14 cellular contexts compared by ENCODE assay signal in genomic region chr5:32540446-32540845, GRCh38. TPM values are rescaled to one million over a fixed set of nuclear protein-coding genes. Genes with fewer than 3 reads are reported as not detected.
A peak's percentile ranks its signal among the peaks of the same experiment; 100 is the strongest.
DNase-seq lines count a peak whose midpoint lies in the region; ATAC-seq, FAIRE-seq and TF ChIP-seq lines count a peak whose summit lies in the region.
"Had no signal": no experiment of that assay in that cellular context is flagged by ENCODE, and none has a peak within 500 bp of the region (broad histone marks: within the 10 kb centered on the region; RNA-seq: fewer than 3 reads in every experiment).

No MANE protein-coding gene starts in this region.

- WGBS in K562 (ENCODE audit: insufficient coverage, low coverage, missing lambda C conversion rate): 24% methylated on average over 3 of the region's 3 CpGs
- 70 to 72% (median 71%) methylated on average over 3 of the region's 3 CpGs for WGBS in small intestine, 3 donors

- ATAC-seq in GM21390 (IDR thresholded peaks at IDR 0.05; ENCODE audit: unreplicated experiment) (peak; percentile 17), K562 (no peak), GM19328 (IDR thresholded peaks at IDR 0.05; ENCODE audit: unreplicated experiment) (no peak)
- ATAC-seq: effector memory CD8-positive, alpha-beta T cell; left lobe of liver; psoas muscle had no signal

- no peak overlapping the region for H3K9ac ChIP-seq in K562 (ENCODE audit: insufficient read depth in 1 of 2, low read depth in 2 of 2, low read length in 2 of 2)

- H3K27me3 ChIP-seq in K562 (ENCODE audit: control insufficient read depth in 2 of 2, insufficient read depth in 2 of 2, low read length in 2 of 2) (no peaks in the 10 kb centered on the region; a peak in 1 of 5 replicates), small intestine (ENCODE audit: control insufficient read depth in 2 of 2, insufficient read depth in 2 of 2, low read length in 2 of 2) (no peaks in the 10 kb centered on the region)

- H3K4me1 ChIP-seq in K562 (replicated peaks in 1 of 2; ENCODE audit: control insufficient read depth in 2 of 2, insufficient read depth in 2 of 2, low read length in 2 of 2) (peaks cover 0 to 6% of the 10 kb centered on the region in 2 experiments; a peak in 3 of 5 replicates), small intestine (ENCODE audit: control insufficient read depth in 2 of 2, insufficient read depth in 1 of 2, low read depth in 1 of 2, low read length in 1 of 2) (no peaks in the 10 kb centered on the region)
- H3K4me1 ChIP-seq: psoas muscle had no signal

- no peak overlapping the region for H2AFZ ChIP-seq in K562 (ENCODE audit: low read depth, low read length)

- intact Hi-C loops in K562 (cut with micrococcal nuclease): no loop called here

- no peaks in the 10 kb centered on the region for H3K9me1 ChIP-seq in K562 (ENCODE audit: control insufficient read depth, insufficient read depth, low read length)

- TF ChIP-seq EP300 in K562 (IDR thresholded peaks at IDR 0.05; ENCODE audit: low read length): no peak

- H3K36me3 ChIP-seq in K562 (ENCODE audit: control insufficient read depth, insufficient read depth, low read length) (no peaks in the 10 kb centered on the region), small intestine (ENCODE audit: control insufficient read depth in 2 of 2, insufficient read depth in 2 of 2, low read length in 2 of 2) (no peaks in the 10 kb centered on the region)

- POLR2A ChIA-PET in K562 (lab: Yijun Ruan, JAX): interaction anchor here (0.6 to 0.8 kb wide), 2 partner anchors 68 to 79 kb away, joined by 3 read pairs; no protein-coding TSS in a partner anchor

- FAIRE-seq in K562 (lab: Jason Lieb, UNC) (no peak), small intestine (lab: Jason Lieb, UNC) (no peak)

- no peak for TF ChIP-seq CTCF in K562 (IDR thresholded peaks at IDR 0.05 in 2 of 3, conservative IDR thresholded peaks at IDR 0.05 in 1 of 3; ENCODE audit: insufficient read depth in 2 of 3, low read depth in 1 of 3, low read length in 3 of 3)

- no peak overlapping the region for H3K4me2 ChIP-seq in K562 (ENCODE audit: insufficient read depth, low read length)

- H3K9me3 ChIP-seq in K562 (replicated peaks; ENCODE audit: control insufficient read depth, insufficient read depth, low read depth, low read length): no peaks in the 10 kb centered on the region
- H3K9me3 ChIP-seq in small intestine (ENCODE audit: control insufficient read depth, low read depth): no peaks in the 10 kb centered on the region
- H3K9me3 ChIP-seq: psoas muscle had no signal

- in situ Hi-C loops in K562 (cut with MboI): no loop called here

- no peak for TF ChIP-seq RAD21 in K562 (CRISPR knock-in tag; conservative IDR thresholded peaks at IDR 0.05 in 1 of 2, IDR thresholded peaks at IDR 0.05 in 1 of 2)

- H3K79me2 ChIP-seq in K562 (ENCODE audit: control insufficient read depth, insufficient read depth, low read length): no peaks in the 10 kb centered on the region

- CTCF ChIA-PET in K562 (lab: Yijun Ruan, JAX; ENCODE audit: low intra/inter-chr PET ratio): no interaction called here

- DNase-seq in CD1c-positive myeloid dendritic cell (ENCODE audit: extremely low spot score) (peak; percentile 91), NOMO-1 treated with dmso at 0.1 percent for 144 hours (lab: John Stamatoyannopoulos, UW; ENCODE audit: unreplicated experiment) (peak; percentile 93), K562 (ENCODE audit: extremely low read depth in 1 of 4, low spot score in 3 of 4) (peak in 1 of 4 experiments; percentile 7), C1 segment of cervical spinal cord (lab: John Stamatoyannopoulos, UW) (no peak), NCI-H748 treated with DMSO at 0.1 percent for 48 hours (lab: John Stamatoyannopoulos, UW) (no peak), small intestine (no peak)
- DNase-seq: DND-41; effector memory CD8-positive, alpha-beta T cell; NCI-H510A; psoas muscle had no signal

- H3K27ac ChIP-seq in K562 (ENCODE audit: extremely low read depth, low read depth, low read length) (no peak overlapping the region), small intestine (ENCODE audit: low read depth in 1 of 2, low read length in 1 of 2) (no peak overlapping the region)
- H3K27ac ChIP-seq: psoas muscle, RWPE1 had no signal

- H3K4me3 ChIP-seq in K562 (no peak overlapping the region), small intestine (ENCODE audit: low read depth in 1 of 2, low read length in 2 of 2) (no peak overlapping the region)
- H3K4me3 ChIP-seq: psoas muscle had no signal

- no peaks in the 10 kb centered on the region for H4K20me1 ChIP-seq in K562 (replicated peaks; ENCODE audit: control insufficient read depth, insufficient read depth, low read length)

- TF ChIP-seq POLR2A in K562 (conservative IDR thresholded peaks at IDR 0.05): no peak

- no TSS peak for BruUV-seq in K562 (replicated peaks; lab: Mats Ljungman, UMichigan)

TF ChIP-seq in K562, 482 proteins besides CTCF, POLR2A, EP300 and RAD21 (continues in another document):
- TF ChIP-seq SRSF9 (IDR thresholded peaks at IDR 0.05; ENCODE audit: borderline replicate concordance, low read depth, low read length) (no peak), E2F1 (CRISPR knock-in tag; IDR thresholded peaks at IDR 0.05) (no peak), HES1 (IDR thresholded peaks at IDR 0.05; ENCODE audit: low read depth) (no peak), TFAM (CRISPR knock-in tag; conservative IDR thresholded peaks at IDR 0.05) (no peak), ZBTB34 (CRISPR knock-in tag; IDR thresholded peaks at IDR 0.05) (no peak), ZNF830 (CRISPR knock-in tag; IDR thresholded peaks at IDR 0.05) (no peak), CAMTA2 (CRISPR knock-in tag; conservative IDR thresholded peaks at IDR 0.05) (no peak), HIVEP1 (CRISPR knock-in tag; IDR thresholded peaks at IDR 0.05) (no peak), ZNF354B (CRISPR knock-in tag; IDR thresholded peaks at IDR 0.05) (no peak), POLR2G (IDR thresholded peaks at IDR 0.05; ENCODE audit: low read depth, low read length) (no peak), SPI1 (IDR thresholded peaks at IDR 0.05; ENCODE audit: borderline replicate concordance, low read depth, low read length) (peak; percentile 93), TGIF2 (CRISPR knock-in tag; IDR thresholded peaks at IDR 0.05) (no peak), ZC3H4 (CRISPR knock-in tag; IDR thresholded peaks at IDR 0.05; ENCODE audit: borderline replicate concordance) (no peak), PKNOX1 (IDR thresholded peaks at IDR 0.05) (no peak)

RNA-seq across cellular contexts. Expression of gene SUB1, which starts 44.9 kb away (rescaled TPM):
- total RNA-seq in K562 (2011; cell fraction: chromatin; rRNA removed; ENCODE audit: low replicate concordance): 59.7 and 153 TPM in 2 replicates
- 54.2 and 54.7 TPM in 2 replicates for total RNA-seq in K562 (2011; cell fraction: nucleolus; rRNA removed)
- 105 and 163 TPM in 2 replicates for total RNA-seq in K562 (2011; cell fraction: nucleoplasm; rRNA removed)
- total RNA-seq in K562 (2014; rRNA removed) (259 and 336 TPM in 2 replicates), K562 (2014; rRNA removed; fragmentation: Illumina TruSeq; extraction: Trizol) (779 and 938 TPM in 2 replicates), K562 (2015; rRNA removed; fragmentation: Illumina TruSeq; extraction: Trizol) (625 and 700 TPM in 2 replicates), K562 (2021) (494 and 558 TPM in 2 replicates)
- polyA plus RNA-seq in K562 (2011; rRNA removed) (239 and 479 TPM in 2 replicates), K562 (2014; fragmentation: Illumina TruSeq; extraction: Trizol) (378 and 453 TPM in 2 replicates), K562 (2014; fragmentation: Nextera tagmentation; extraction: Ambion mirVana) (100 to 1,000 TPM; 887 to 932 TPM), K562 (2014; rRNA removed) (738 and 1,031 TPM in 2 replicates), small intestine (100 to 1,000 TPM; 113 to 180 (median 169) TPM)
- 15.5 and 92.3 TPM in 2 replicates for polyA plus RNA-seq in K562 (2011; cell fraction: cytosol; rRNA removed)
- 40.2 and 58.6 TPM in 2 replicates for polyA plus RNA-seq in K562 (2011; cell fraction: nucleus; rRNA removed)
- polyA plus RNA-seq in K562 (2012): 355 and 463 TPM in 2 replicates
- 108 and 128 TPM in 2 replicates for polyA minus RNA-seq in K562 (2011; rRNA and poly(A)+ RNA removed)
- 25.9 and 60.5 TPM in 2 replicates for polyA minus RNA-seq in K562 (2011; cell fraction: cytosol; rRNA and poly(A)+ RNA removed)
- polyA minus RNA-seq in K562 (2011; cell fraction: nucleus; rRNA and poly(A)+ RNA removed): 67.4 and 68.0 TPM in 2 replicates

Comparison
In these comparisons a context has a peak if more than half of its experiments do, and no peak if none do; other contexts are left out.
1. DNase-seq: peak in CD1c-positive myeloid dendritic cell (single experiment) and NOMO-1 treated with dmso at 0.1 percent for 144 hours (single experiment); none in C1 segment of cervical spinal cord (0 of 14), NCI-H748 treated with DMSO at 0.1 percent for 48 hours (single experiment) and small intestine (single experiment).